ENCODE assay signal across 29 cellular contexts in the genomic region with DNA sequence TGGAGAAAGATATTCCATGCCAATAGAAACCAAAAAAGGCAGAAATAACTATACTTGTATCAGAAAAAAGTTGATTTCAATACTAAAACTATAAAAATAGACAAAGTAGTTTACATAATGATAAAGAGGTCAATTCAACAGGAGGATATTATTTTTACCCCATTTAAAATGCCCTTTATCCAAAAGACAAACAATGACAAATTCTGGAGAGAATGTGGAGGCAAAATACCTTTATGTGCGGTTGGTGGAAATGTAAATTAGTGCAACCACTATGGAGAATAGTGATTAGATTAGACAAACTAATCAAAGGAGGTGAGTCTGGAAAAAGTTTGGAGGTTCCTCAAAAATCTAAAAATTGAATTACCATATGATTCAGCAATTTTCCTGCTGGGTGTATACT.
"Had no signal": no experiment of that assay in that cellular context is flagged by ENCODE, and none has a peak within 500 bp of the region (broad histone marks: within the 10 kb centered on the region; RNA-seq: fewer than 3 reads in every experiment).

No MANE protein-coding gene starts in this region.

- H3K4me1 ChIP-seq: colonic mucosa, esophagus muscularis mucosa, esophagus squamous epithelium, foreskin keratinocyte, gastrocnemius medialis, gastroesophageal sphincter, heart left ventricle, heart right ventricle had no signal

- H3K36me3 ChIP-seq: colonic mucosa, esophagus muscularis mucosa, esophagus squamous epithelium, gastrocnemius medialis, gastroesophageal sphincter, heart left ventricle, heart right ventricle had no signal

- H3K9me3 ChIP-seq: colonic mucosa, esophagus squamous epithelium, gastrocnemius medialis had no signal

- H3K27me3 Mint-ChIP-seq: dendritic cell treated with granulocyte-macrophage colony-stimulating factor and Interleukin-4, amounts not matched to agents 40 ng/mL and 50 ng/mL, for 4 days; effector memory CD8-positive, alpha-beta T cell had no signal

- H3K4me3 Mint-ChIP-seq: dendritic cell treated with granulocyte-macrophage colony-stimulating factor and Interleukin-4, amounts not matched to agents 40 ng/mL and 50 ng/mL, for 4 days; effector memory CD8-positive, alpha-beta T cell; endodermal cell had no signal

- DNase-seq: colonic mucosa; cortex of kidney; dermis blood vessel endothelial cell; dorsolateral prefrontal cortex; effector CD4-positive, alpha-beta T cell; effector CD8-positive, alpha-beta T cell; effector memory CD4-positive, alpha-beta T cell; effector memory CD8-positive, alpha-beta T cell; endodermal cell; erythroblast; esophagus squamous epithelium; foreskin fibroblast; foreskin keratinocyte; foreskin melanocyte; gastrocnemius medialis; glutamatergic neuron; head of caudate nucleus; heart left ventricle; heart right ventricle had no signal

- H3K79me2 ChIP-seq: hepatocyte had no signal

- FAIRE-seq: endometrium, endothelial cell of umbilical vein, frontal cortex had no signal

- H3K27me3 ChIP-seq: colonic mucosa, dorsolateral prefrontal cortex, esophagus muscularis mucosa, esophagus squamous epithelium, foreskin keratinocyte, gastrocnemius medialis, gastroesophageal sphincter, heart left ventricle, heart right ventricle, hepatocyte had no signal

- H3K27ac Mint-ChIP-seq: dendritic cell treated with granulocyte-macrophage colony-stimulating factor and Interleukin-4, amounts not matched to agents 40 ng/mL and 50 ng/mL, for 4 days; effector memory CD8-positive, alpha-beta T cell; endodermal cell had no signal

- H3K27ac ChIP-seq: colonic mucosa, coronary artery, dorsolateral prefrontal cortex, epithelial cell of prostate, esophagus muscularis mucosa, esophagus squamous epithelium, foreskin keratinocyte, gastrocnemius medialis, gastroesophageal sphincter, heart left ventricle, heart right ventricle, hepatocyte had no signal

- H3K4me3 ChIP-seq: colonic mucosa, coronary artery, dorsolateral prefrontal cortex, esophagus muscularis mucosa, esophagus squamous epithelium, gastrocnemius medialis, gastroesophageal sphincter, heart left ventricle, heart right ventricle, hepatocyte had no signal

- H2AFZ ChIP-seq: hepatocyte had no signal

- H3K4me2 ChIP-seq: hepatocyte had no signal

- ATAC-seq: effector memory CD8-positive, alpha-beta T cell; esophagus mucosa; foreskin keratinocyte; gastrocnemius medialis; gastroesophageal sphincter; heart left ventricle; heart right ventricle had no signal
